In the genomic region with DNA sequence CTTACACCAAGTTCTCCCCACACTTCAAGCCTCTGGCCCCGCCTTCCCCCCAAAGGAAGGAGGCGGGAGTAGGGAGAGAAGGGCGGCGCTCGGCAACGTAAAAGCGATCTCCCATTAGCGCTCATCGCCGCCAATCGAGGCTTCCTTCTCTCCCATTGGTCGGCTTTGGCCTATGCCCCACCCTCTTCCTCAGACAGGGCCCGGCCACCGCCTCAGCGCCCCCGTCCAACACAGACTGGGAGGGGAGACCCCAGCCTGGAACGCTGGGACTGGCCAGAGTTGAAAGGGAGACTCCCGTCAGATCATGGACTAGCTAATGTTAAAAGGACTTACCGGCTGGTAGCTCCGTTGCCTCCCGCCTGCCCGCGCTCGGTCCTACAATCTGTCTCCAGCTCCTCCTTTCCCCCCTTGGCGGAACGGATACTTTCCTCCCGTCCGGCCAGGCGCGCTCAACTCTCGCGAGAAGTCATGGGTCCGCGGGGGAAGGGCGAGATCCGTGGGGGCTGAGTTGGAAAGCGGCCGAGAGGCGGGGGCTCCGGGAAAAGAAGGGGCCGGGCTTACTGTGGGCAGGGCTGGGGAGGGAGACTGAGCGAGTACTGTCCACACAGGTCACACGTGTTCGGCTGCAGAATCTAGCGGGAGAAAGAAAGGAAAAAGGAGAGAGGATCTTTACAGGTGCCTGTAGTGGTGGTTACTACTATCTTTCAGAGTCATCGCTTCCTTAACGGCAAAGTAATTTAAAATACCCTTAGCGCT, we compare ENCODE assay signal across 8 cellular contexts. TPM values are rescaled to one million over a fixed set of nuclear protein-coding genes. Genes with fewer than 3 reads are reported as not detected.
DNase-seq lines count a peak whose midpoint lies in the region; ATAC-seq, FAIRE-seq and TF ChIP-seq lines count a peak whose summit lies in the region.

Gene ATF7 (minus strand): TSS at position 437 of the 756 bp plus-strand sequence. CDS start 25,382 bp downstream, outside the sequence.

- H3K4me2 ChIP-seq in keratinocyte (ENCODE audit: control insufficient read depth, extremely low read depth, insufficient read depth, low read depth, low read length) = peak within 1 kb of the TSS; percentile 96

- H3K36me3 ChIP-seq in keratinocyte (ENCODE audit: control insufficient read depth in 2 of 2, extremely low read depth in 1 of 2, insufficient read depth in 2 of 2, low read length in 2 of 2) = no peaks in the 10 kb centered on the region

- peak within 1 kb of the TSS; percentile 99 for H3K9ac ChIP-seq in keratinocyte (ENCODE audit: control insufficient read depth, extremely low read depth, insufficient read depth, low read length)

- peak within 1 kb of the TSS; percentile 97 for H3K27ac ChIP-seq in keratinocyte (ENCODE audit: control insufficient read depth, insufficient read depth, low read length)

- no peaks in the 10 kb centered on the region for H3K27me3 ChIP-seq in keratinocyte (ENCODE audit: control insufficient read depth, extremely low read depth, insufficient read depth, low read length)

- peak within 1 kb of the TSS; percentile 58 to 94 (median 92) for H3K4me3 ChIP-seq in keratinocyte (ENCODE audit: control insufficient read depth in 2 of 3, extremely low read depth in 1 of 3, insufficient read depth in 2 of 3, low read depth in 1 of 3, low read length in 3 of 3)

- no peaks in the 10 kb centered on the region for H3K9me1 ChIP-seq in keratinocyte (ENCODE audit: control insufficient read depth, extremely low read depth, insufficient read depth, low read length)

- no peak for FAIRE-seq in keratinocyte (lab: Jason Lieb, UNC)

- H4K20me1 ChIP-seq in keratinocyte (ENCODE audit: control insufficient read depth, extremely low read depth, insufficient read depth, low read length) = no peaks in the 10 kb centered on the region

- peaks cover 26% of the 10 kb centered on the region for H3K4me1 ChIP-seq in keratinocyte (ENCODE audit: control insufficient read depth, extremely low read depth, insufficient read depth, low read length)

- ATAC-seq in HG03432 (IDR thresholded peaks at IDR 0.05; ENCODE audit: unreplicated experiment) = peak; percentile 94

- DNase-seq in AG20443 (ENCODE audit: low spot score) (peak; percentile 98), NCI-H510A (lab: John Stamatoyannopoulos, UW) (peak; percentile 92), cerebellum (ENCODE audit: low spot score) (peak; percentile 98), keratinocyte (ENCODE audit: low read depth, low spot score) (peak; percentile 94)
- DNase-seq in activated CD4-positive, alpha-beta T cell treated with anti-CD3 and anti-CD28 coated beads for 1 hour = peak; percentile 97
- peak; percentile 97 to 98 for DNase-seq in stimulated activated CD4-positive, alpha-beta T cell treated with anti-CD3 and anti-CD28 coated beads, Interleukin-15, amount 100 ng/mL, for 1 hour (ENCODE audit: low read depth in 1 of 2, low spot score in 1 of 2)

- no peak for TF ChIP-seq CTCF in keratinocyte (optimal IDR thresholded peaks at IDR 0.05 in 1 of 3, IDR thresholded peaks at IDR 0.05 in 1 of 3, conservative IDR thresholded peaks at IDR 0.05 in 1 of 3; ENCODE audit: extremely low read depth in 1 of 3, insufficient read depth in 2 of 3, low read length in 3 of 3)

- peak; percentile 83 for TF ChIP-seq POLR2A in GM19099 (IDR thresholded peaks at IDR 0.05; ENCODE audit: extremely low read depth, insufficient read length, low read depth)

- H3K9me3 ChIP-seq in keratinocyte (ENCODE audit: control insufficient read depth, low read depth, low read length) = no peaks in the 10 kb centered on the region

- H3K79me2 ChIP-seq in keratinocyte (ENCODE audit: control insufficient read depth, insufficient read depth, low read length) = peaks cover 47% of the 10 kb centered on the region

- dilution Hi-C loops in keratinocyte (cut with MboI; ENCODE audit: extremely low pct_ligation_motif_present, low sequenced_read_pairs) = no loop called here

- peak within 1 kb of the TSS; percentile 100 for H2AFZ ChIP-seq in keratinocyte (ENCODE audit: control insufficient read depth, low read length)

RNA-seq across cellular contexts. Expression of gene ATF7, which starts in this region (rescaled TPM):
- total RNA-seq in cerebellum = 16.4 TPM
- 12.9 to 18.0 TPM (median 16.3 TPM) in 3 replicates for polyA plus RNA-seq in keratinocyte
- polyA plus RNA-seq in keratinocyte (2011; ENCODE audit: low read depth) = 12.9 TPM
- 12.4 and 19.6 TPM in 2 replicates for polyA plus RNA-seq in keratinocyte (2011; cell fraction: cytosol; rRNA removed)
- 32.8 and 33.5 TPM in 2 replicates for polyA plus RNA-seq in keratinocyte (2011; cell fraction: nucleus; rRNA removed)
- 10.3 and 14.5 TPM in 2 replicates for polyA plus RNA-seq in keratinocyte (2012; ENCODE audit: low replicate concordance)
- polyA minus RNA-seq in keratinocyte = 19.0 to 43.0 TPM (median 28.8 TPM) in 3 replicates
- 23.6 TPM for polyA minus RNA-seq in keratinocyte (2011; cell fraction: cytosol; rRNA and poly(A)+ RNA removed)
- 14.2 and 31.1 TPM in 2 replicates for polyA minus RNA-seq in keratinocyte (2011; cell fraction: nucleus; rRNA and poly(A)+ RNA removed)

Comparison
In these comparisons a context has a peak if more than half of its experiments do, and no peak if none do; other contexts are left out.
1. Peak in every context shown above with its lines: DNase-seq, ATAC-seq, H3K4me3 ChIP-seq and H3K27ac ChIP-seq.